ENCODE assay signal across 8 cellular contexts in genomic region chr3:188006726-188007393, GRCh38.
DNase-seq lines count a peak whose midpoint lies in the region; ATAC-seq and TF ChIP-seq lines count a peak whose summit lies in the region.
"Had no signal": no experiment of that assay in that cellular context is flagged by ENCODE, and none has a peak within 500 bp of the region (broad histone marks: within the 10 kb centered on the region; RNA-seq: fewer than 3 reads in every experiment).

No MANE protein-coding gene starts in this region.

- H3K9me3 Mint-ChIP-seq in CD4-positive, alpha-beta memory T cell, result peaks cover 0 to 11% (median 2%) of the 10 kb centered on the region in 8 donors

- no peak overlapping the region for H3K27ac Mint-ChIP-seq in CD4-positive, alpha-beta memory T cell

- peak; percentile 55; the same call in 1 of the 2 replicates for ATAC-seq in Panc1

- no peaks in the 10 kb centered on the region for H3K27me3 ChIP-seq in Panc1 (ENCODE audit: control insufficient read depth, insufficient read depth, low read length)
- H3K27me3 ChIP-seq in CD4-positive, alpha-beta memory T cell (ENCODE audit: insufficient read depth, low read length), result no peaks in the 10 kb centered on the region
- H3K27me3 ChIP-seq in ovary, result no peaks in the 10 kb centered on the region

- H3K9me3 ChIP-seq in Panc1 (ENCODE audit: control insufficient read depth, insufficient read depth, low read depth, low read length), result no peaks in the 10 kb centered on the region
- H3K9me3 ChIP-seq in CD4-positive, alpha-beta memory T cell (ENCODE audit: control insufficient read depth in 1 of 2, low read length in 2 of 2), result no peaks in the 10 kb centered on the region
- H3K9me3 ChIP-seq in ovary, result no peaks in the 10 kb centered on the region

- peak; percentile 70 for DNase-seq in HK-2 (ENCODE audit: unreplicated experiment)
- no peak for DNase-seq in Panc1 (ENCODE audit: low read depth, low spot score)
- peak in 31 of 42 donors; percentile 8 to 81 (median 43) for DNase-seq in head of caudate nucleus
- peak; percentile 25 for DNase-seq in retina
- DNase-seq in CD4-positive, alpha-beta memory T cell, result no peak
- no peak for DNase-seq in HuH-7 (ENCODE audit: low spot score)
- DNase-seq in ovary, result no peak

- POLR2A ChIA-PET in Panc1 (lab: Charles Lee), result no interaction called here
- POLR2A ChIA-PET in CD4-positive, alpha-beta memory T cell (lab: Charles Lee; ENCODE audit: partially characterized antibody), result no interaction called here

- CTCF ChIA-PET in Panc1 (lab: Charles Lee), result no interaction called here
- CTCF ChIA-PET in CD4-positive, alpha-beta memory T cell (lab: Charles Lee; ENCODE audit: partially characterized antibody), result interaction anchor here (0.9 kb wide), 1 partner anchor 24 kb away, joined by 3 read pairs; no protein-coding TSS in a partner anchor

- peaks cover 13 to 30% (median 19%) of the 10 kb centered on the region in 4 donors for H3K4me1 Mint-ChIP-seq in CD4-positive, alpha-beta memory T cell

- intact Hi-C loops in Panc1 (cut with micrococcal nuclease; ENCODE audit: unreplicated experiment) (no loop called here), head of caudate nucleus (cut with DNase I) (no loop called here), ovary (cut with DNase I) (no loop called here)
- intact Hi-C loops in CD4-positive, alpha-beta memory T cell (cut with micrococcal nuclease), result no loop called here

- no peaks in the 10 kb centered on the region for H3K4me1 ChIP-seq in Panc1 (ENCODE audit: control insufficient read depth, insufficient read depth, low read length)
- H3K4me1 ChIP-seq in CD4-positive, alpha-beta memory T cell (ENCODE audit: insufficient read depth, low read length), result peaks cover 6% of the 10 kb centered on the region
- H3K4me1 ChIP-seq in ovary (ENCODE audit: insufficient read depth), result no peaks in the 10 kb centered on the region

- BruUV-seq in Panc1 (replicated peaks; lab: Mats Ljungman, UMichigan), result no TSS peak

- TF ChIP-seq CTCF in Panc1 (IDR thresholded peaks at IDR 0.05) (no peak), ovary (IDR thresholded peaks at IDR 0.05) (no peak)

- no peak for TF ChIP-seq EP300 in ovary (IDR thresholded peaks at IDR 0.05)

- in situ Hi-C loops in Panc1 (cut with HindIII; ENCODE audit: low pct_unique_long_range_greater_than_20kb, low sequenced_read_pairs), result no loop called here

- H3K36me3 Mint-ChIP-seq in CD4-positive, alpha-beta memory T cell, result peaks cover 0 to 5% of the 10 kb centered on the region in 2 donors

- no peaks in the 10 kb centered on the region for H3K27me3 Mint-ChIP-seq in CD4-positive, alpha-beta memory T cell
- H3K27me3 Mint-ChIP-seq: dendritic cell treated with granulocyte-macrophage colony-stimulating factor and Interleukin-4, amounts not matched to agents 40 ng/mL and 50 ng/mL, for 4 days had no signal

- H3K4me3 ChIP-seq in Panc1 (ENCODE audit: low read depth in 2 of 2, low read length in 2 of 2) (no peak overlapping the region), ovary (no peak overlapping the region)
- H3K4me3 ChIP-seq in CD4-positive, alpha-beta memory T cell (ENCODE audit: low read length in 2 of 2), result no peak overlapping the region

- WGBS in ovary, 3 donors, result 89 to 90% (median 90%) methylated on average over 17 of the region's 17 CpGs

- H3K36me3 ChIP-seq in Panc1 (ENCODE audit: control insufficient read depth, insufficient read depth, low read length), result no peaks in the 10 kb centered on the region
- no peaks in the 10 kb centered on the region for H3K36me3 ChIP-seq in CD4-positive, alpha-beta memory T cell (ENCODE audit: insufficient read depth, low read length)
- no peaks in the 10 kb centered on the region for H3K36me3 ChIP-seq in ovary

- no peak overlapping the region for H3K27ac ChIP-seq in Panc1 (ENCODE audit: low read length)
- H3K27ac ChIP-seq in CD4-positive, alpha-beta memory T cell (ENCODE audit: low read depth, low read length), result no peak overlapping the region
- H3K27ac ChIP-seq in ovary, result no peak overlapping the region

- H3K4me3 Mint-ChIP-seq in CD4-positive, alpha-beta memory T cell, result no peak overlapping the region
- H3K4me3 Mint-ChIP-seq: dendritic cell treated with granulocyte-macrophage colony-stimulating factor and Interleukin-4, amounts not matched to agents 40 ng/mL and 50 ng/mL, for 4 days had no signal

- no peak for TF ChIP-seq POLR2A in ovary (IDR thresholded peaks at IDR 0.05)

Comparison
In these comparisons a context has a peak if more than half of its experiments do, and no peak if none do; other contexts are left out.
1. DNase-seq: peak in HK-2 (single experiment), head of caudate nucleus (31 of 42) and retina (single experiment); none in Panc1 (single experiment), CD4-positive, alpha-beta memory T cell (0 of 5), HuH-7 (single experiment) and ovary (0 of 5).